18 cellular contexts compared by ENCODE assay signal in genomic region chr9:104944871-104945270, GRCh38. TPM values are rescaled to one million over a fixed set of nuclear protein-coding genes. Genes with fewer than 3 reads are reported as not detected.
A peak's percentile ranks its signal among the peaks of the same experiment; 100 is the strongest.
DNase-seq lines count a peak whose midpoint lies in the region; ATAC-seq, FAIRE-seq and TF ChIP-seq lines count a peak whose summit lies in the region.
"Had no signal": no experiment of that assay in that cellular context is flagged by ENCODE, and none has a peak within 500 bp of the region (broad histone marks: within the 10 kb centered on the region; RNA-seq: fewer than 3 reads in every experiment).

No MANE protein-coding gene starts in this region.

- H3K4me1 Mint-ChIP-seq in H9: peaks cover 6 to 15% of the 10 kb centered on the region in 2 experiments
- H3K4me1 Mint-ChIP-seq: IgD-negative memory B cell had no signal

- H3K23ac ChIP-seq in H9 (ENCODE audit: insufficient read length, low read depth, low read length): no peak overlapping the region

- no peaks in the 10 kb centered on the region for H4K20me1 ChIP-seq in H9 (ENCODE audit: control insufficient read depth, insufficient read depth, insufficient read length)
- H4K20me1 ChIP-seq: BLaER1 treated with 17β-estradiol and CSF1 and Interleukin-3, amounts not matched to agents 10 nM and 100 nM had no signal

- no peaks in the 10 kb centered on the region for H3K79me1 ChIP-seq in H9 (ENCODE audit: insufficient read depth, low read depth, low read length, poor library complexity, severe bottlenecking)

- H3K27me3 ChIP-seq in H9 (ENCODE audit: insufficient read depth, low read length) (no peaks in the 10 kb centered on the region), adipocyte (replicated peaks; ENCODE audit: control insufficient read depth, insufficient read depth, low read length) (no peaks in the 10 kb centered on the region), small intestine (ENCODE audit: control insufficient read depth in 2 of 2, insufficient read depth in 2 of 2, low read length in 2 of 2) (no peaks in the 10 kb centered on the region)
- H3K27me3 ChIP-seq: BLaER1 treated with 17β-estradiol and CSF1 and Interleukin-3, amounts not matched to agents 10 nM and 100 nM had no signal

- no peak overlapping the region for H2AFZ ChIP-seq in H9 (ENCODE audit: low read length)

- no peaks in the 10 kb centered on the region for H3K36me3 Mint-ChIP-seq in H9 (ENCODE audit: insufficient read depth in 1 of 3, low read depth in 3 of 3)
- H3K36me3 Mint-ChIP-seq: CD4-positive, CD25-positive, alpha-beta regulatory T cell; IgD-negative memory B cell had no signal

- H3T11ph ChIP-seq in H9 (ENCODE audit: low read length): no peak overlapping the region

- H4K8ac ChIP-seq in H9 (replicated peaks; ENCODE audit: insufficient read length, low read depth, low read length): no peak overlapping the region

- H3K4me3 ChIP-seq in AG10803 (ENCODE audit: low read length) (no peak overlapping the region), adipocyte (ENCODE audit: low read length) (no peak overlapping the region), small intestine (ENCODE audit: low read depth in 1 of 2, low read length in 2 of 2) (no peak overlapping the region)
- H3K4me3 ChIP-seq: BLaER1 treated with 17β-estradiol and CSF1 and Interleukin-3, amounts not matched to agents 10 nM and 100 nM; GM12878 had no signal

- no peak overlapping the region for H3K56ac ChIP-seq in H9 (ENCODE audit: insufficient read length, low read depth, low read length)

- H3K9me3 ChIP-seq in H9 (ENCODE audit: control insufficient read depth, low read depth, low read length): no peaks in the 10 kb centered on the region
- no peaks in the 10 kb centered on the region for H3K9me3 ChIP-seq in adipocyte (ENCODE audit: control insufficient read depth, low read length)
- H3K9me3 ChIP-seq in small intestine (ENCODE audit: control insufficient read depth, low read depth): no peaks in the 10 kb centered on the region
- H3K9me3 ChIP-seq: BLaER1 treated with 17β-estradiol and CSF1 and Interleukin-3, amounts not matched to agents 10 nM and 100 nM had no signal

- H4K91ac ChIP-seq in H9 (ENCODE audit: insufficient read length, low read depth, low read length): no peak overlapping the region

- H3K14ac ChIP-seq in H9 (ENCODE audit: insufficient read depth, low read length): no peak overlapping the region

- WGBS in H9 (ENCODE audit: extremely low coverage, insufficient read length, low lambda C conversion rate): no CpG with 5 or more reads among the region's 3 CpGs
- WGBS in small intestine, 3 donors: 59 to 65% (median 62%) methylated on average over 3 of the region's 3 CpGs

- no peak for TF ChIP-seq POLR2A in erythroblast (IDR thresholded peaks at IDR 0.05; ENCODE audit: low read length)

- no peak overlapping the region for H2BK120ac ChIP-seq in H9 (ENCODE audit: low read depth, low read length, poor library complexity, severe bottlenecking)

- H3K9ac ChIP-seq in H9 (ENCODE audit: extremely low read depth, insufficient read length, low read length) (no peak overlapping the region), adipocyte (ENCODE audit: low read length) (no peak overlapping the region)
- H3K9ac ChIP-seq: BLaER1 treated with 17β-estradiol and CSF1 and Interleukin-3, amounts not matched to agents 10 nM and 100 nM had no signal

- peak overlapping the region in 2 of 3 experiments; percentile 40 to 49; a peak in 1 of 7 replicates for H3K27ac Mint-ChIP-seq in H9
- H3K27ac Mint-ChIP-seq: CD4-positive, CD25-positive, alpha-beta regulatory T cell; IgD-negative memory B cell had no signal

- H3K27me3 Mint-ChIP-seq in H9 (ENCODE audit: low read depth): no peaks in the 10 kb centered on the region

- no peak overlapping the region for H3K18ac ChIP-seq in H9 (ENCODE audit: insufficient read length, low read depth, low read length)

- no peak overlapping the region for H3K27ac ChIP-seq in H9 (ENCODE audit: insufficient read length, low read depth, low read length)
- H3K27ac ChIP-seq in small intestine (ENCODE audit: low read depth in 1 of 2, low read length in 1 of 2): no peak overlapping the region
- H3K27ac ChIP-seq: BLaER1 treated with 17β-estradiol and CSF1 and Interleukin-3, amounts not matched to agents 10 nM and 100 nM had no signal

- H3K4me1 ChIP-seq in H9 (ENCODE audit: insufficient read depth, low read length) (no peaks in the 10 kb centered on the region), adipocyte (ENCODE audit: control insufficient read depth, insufficient read depth, low read length) (no peaks in the 10 kb centered on the region), small intestine (ENCODE audit: control insufficient read depth in 2 of 2, insufficient read depth in 1 of 2, low read depth in 1 of 2, low read length in 1 of 2) (no peaks in the 10 kb centered on the region)

- H3K79me2 ChIP-seq in H9 (ENCODE audit: insufficient read depth, low read length): no peaks in the 10 kb centered on the region

- H2BK20ac ChIP-seq in H9 (ENCODE audit: low read depth, low read length, poor library complexity, severe bottlenecking): no peak overlapping the region

- H3K36me3 ChIP-seq in adipocyte (ENCODE audit: control insufficient read depth, insufficient read depth, low read length, severe bottlenecking): no peaks in the 10 kb centered on the region
- no peaks in the 10 kb centered on the region for H3K36me3 ChIP-seq in small intestine (ENCODE audit: control insufficient read depth in 2 of 2, insufficient read depth in 2 of 2, low read length in 2 of 2)
- H3K36me3 ChIP-seq: BLaER1 treated with 17β-estradiol and CSF1 and Interleukin-3, amounts not matched to agents 10 nM and 100 nM had no signal

- FAIRE-seq in small intestine (lab: Jason Lieb, UNC): peak; percentile 55
- FAIRE-seq: GM12878, GM18507 had no signal

- H3K4me3 Mint-ChIP-seq in H9: no peak overlapping the region
- H3K4me3 Mint-ChIP-seq: CD4-positive, CD25-positive, alpha-beta regulatory T cell; IgD-negative memory B cell had no signal

- ATAC-seq in GM18519 (IDR thresholded peaks at IDR 0.05; ENCODE audit: low FRiP score, unreplicated experiment): no peak
- ATAC-seq: GM12878, HCT116 had no signal

- H2BK5ac ChIP-seq in H9 (ENCODE audit: insufficient read length, low read length): no peak overlapping the region

- no peak overlapping the region for H2BK12ac ChIP-seq in H9 (ENCODE audit: insufficient read length, low read depth, low read length)

- no peak for TF ChIP-seq CTCF in AG10803 (conservative IDR thresholded peaks at IDR 0.05; ENCODE audit: low read length)
- TF ChIP-seq CTCF in H9 (conservative IDR thresholded peaks at IDR 0.05): no peak

- no peak overlapping the region for H4K5ac ChIP-seq in H9 (ENCODE audit: insufficient read length, low read depth, low read length)

- H3K23me2 ChIP-seq in H9 (ENCODE audit: insufficient read length, low read depth, low read length, poor library complexity, severe bottlenecking): no peaks in the 10 kb centered on the region

- H2AK5ac ChIP-seq in H9 (ENCODE audit: insufficient read length, low read length): no peak overlapping the region

- no peak overlapping the region for H3K4me2 ChIP-seq in H9 (ENCODE audit: insufficient read depth, insufficient read length, low read length)
- H3K4me2 ChIP-seq: BLaER1 treated with 17β-estradiol and CSF1 and Interleukin-3, amounts not matched to agents 10 nM and 100 nM had no signal

- no peaks in the 10 kb centered on the region for H3K9me3 Mint-ChIP-seq in H9
- H3K9me3 Mint-ChIP-seq: IgD-negative memory B cell had no signal

- H3K4ac ChIP-seq in H9 (ENCODE audit: low read depth, low read length): no peak overlapping the region

- DNase-seq in AG10803 (ENCODE audit: low read depth): peak; percentile 45
- no peak for DNase-seq in H9
- peak; percentile 63 for DNase-seq in adipocyte (ENCODE audit: low read depth)
- no peak for DNase-seq in small intestine
- DNase-seq in erythroblast (lab: John Stamatoyannopoulos, UW): no peak
- DNase-seq in dedifferentiated amniotic fluid mesenchymal stem cell (ENCODE audit: extremely low spot score): no peak
- no peak for DNase-seq in T1000 (lab: John Stamatoyannopoulos, UW)
- DNase-seq: AML-193; Calu3; CD4-positive, CD25-positive, alpha-beta regulatory T cell; DMS 273 treated with DMSO at 0.1 percent for 48 hours; KG1 had no signal

- no peak overlapping the region for H2BK15ac ChIP-seq in H9 (ENCODE audit: low read depth, low read length)

RNA-seq across cellular contexts. Expression of gene ABCA1, which starts 16.9 kb away (rescaled TPM):
- total RNA-seq in H9 (2021): 16.2 and 16.6 TPM in 2 replicates
- polyA plus RNA-seq in small intestine: 1 to 10 TPM; 1.6 to 3.2 (median 3.0) TPM

Comparison
In these comparisons a context has a peak if more than half of its experiments do, and no peak if none do; other contexts are left out.
1. DNase-seq: peak in AG10803 (single experiment) and adipocyte (single experiment); none in H9 (single experiment), small intestine (single experiment), erythroblast (0 of 2), dedifferentiated amniotic fluid mesenchymal stem cell (single experiment) and T1000 (single experiment).